In the genomic region with DNA sequence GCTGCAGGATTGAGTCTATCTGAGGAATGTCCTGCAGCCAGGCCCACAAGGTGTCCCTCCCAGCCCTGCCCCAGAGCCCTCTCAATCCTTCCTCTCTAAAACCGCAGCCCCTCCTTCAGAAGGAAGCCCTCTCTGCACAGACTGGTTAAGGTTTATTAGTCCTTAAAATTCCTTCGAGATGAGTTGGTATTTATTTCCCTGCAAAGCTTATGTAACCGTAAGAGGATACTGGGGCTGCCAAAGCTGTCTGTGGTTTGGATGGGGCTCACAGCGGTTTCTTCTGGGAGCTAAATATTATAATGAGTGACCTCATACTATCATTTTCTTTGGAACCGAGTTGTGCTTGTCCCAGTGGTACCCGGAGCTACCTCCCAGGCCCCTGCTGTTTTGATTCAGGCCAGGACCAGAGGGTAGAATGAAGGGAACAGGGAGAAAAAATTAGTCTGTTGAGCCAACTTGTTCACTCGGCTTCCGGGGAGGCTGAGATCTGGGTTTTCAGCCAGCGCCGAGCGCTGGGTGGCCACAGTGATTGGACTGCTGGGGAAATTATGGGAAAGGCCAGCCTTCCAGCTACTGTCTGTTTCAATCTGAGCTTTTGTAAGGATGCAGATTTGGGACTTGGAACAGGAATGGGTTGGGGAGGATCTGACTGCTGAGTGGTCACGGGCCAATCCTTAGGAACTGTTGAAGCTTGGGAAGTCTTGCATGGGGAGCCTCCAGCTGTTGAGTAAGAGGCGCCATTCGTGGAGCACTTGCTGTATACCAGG, we compare ENCODE assay signal across 10 cellular contexts.
DNase-seq lines count a peak whose midpoint lies in the region; TF ChIP-seq lines count a peak whose summit lies in the region.
"Had no signal": no experiment of that assay in that cellular context is flagged by ENCODE, and none has a peak within 500 bp of the region (broad histone marks: within the 10 kb centered on the region; RNA-seq: fewer than 3 reads in every experiment).

No MANE protein-coding gene starts in this region.

- H3K4me1 Mint-ChIP-seq in osteocyte (ENCODE audit: unreplicated experiment) = peaks cover 16% of the 10 kb centered on the region

- peaks cover 24 to 56% (median 42%) of the 10 kb centered on the region in 10 experiments for H3K4me1 ChIP-seq in BLaER1 treated with 17β-estradiol and CSF1 and Interleukin-3, amounts not matched to agents 10 nM and 100 nM
- H3K4me1 ChIP-seq in Peyer's patch = peaks cover 0 to 8% (median 0%) of the 10 kb centered on the region in 4 donors
- peaks cover 11% of the 10 kb centered on the region for H3K4me1 ChIP-seq in fibroblast of lung (ENCODE audit: control insufficient read depth, extremely low read depth, insufficient read depth, low read length)

- peak overlapping the region; percentile 90 for H3K27ac Mint-ChIP-seq in osteocyte (ENCODE audit: unreplicated experiment)

- H3K9ac ChIP-seq in BLaER1 treated with 17β-estradiol and CSF1 and Interleukin-3, amounts not matched to agents 10 nM and 100 nM = no peak overlapping the region
- no peak overlapping the region for H3K9ac ChIP-seq in fibroblast of lung (ENCODE audit: insufficient read depth, low read length)

- no peaks in the 10 kb centered on the region for H3K36me3 Mint-ChIP-seq in osteocyte (ENCODE audit: unreplicated experiment)

- no peaks in the 10 kb centered on the region for H3K36me3 ChIP-seq in BLaER1 treated with 17β-estradiol and CSF1 and Interleukin-3, amounts not matched to agents 10 nM and 100 nM
- H3K36me3 ChIP-seq in Peyer's patch (no peaks in the 10 kb centered on the region), fibroblast of lung (ENCODE audit: control insufficient read depth, insufficient read depth, low read length) (no peaks in the 10 kb centered on the region)

- TF ChIP-seq CTCF in Peyer's patch (IDR thresholded peaks at IDR 0.05) = no peak
- TF ChIP-seq CTCF in fibroblast of lung (conservative IDR thresholded peaks at IDR 0.05 in 1 of 2, IDR thresholded peaks at IDR 0.05 in 1 of 2; ENCODE audit: low read depth in 1 of 2, low read length in 2 of 2) = no peak
- TF ChIP-seq CTCF in osteocyte (IDR thresholded peaks at IDR 0.05) = peak; percentile 19

- no peaks in the 10 kb centered on the region for H3K9me3 ChIP-seq in BLaER1 treated with 17β-estradiol and CSF1 and Interleukin-3, amounts not matched to agents 10 nM and 100 nM (replicated peaks in 1 of 11)
- H3K9me3 ChIP-seq in Peyer's patch (no peaks in the 10 kb centered on the region), fibroblast of lung (ENCODE audit: control insufficient read depth, insufficient read depth, low read depth, low read length) (no peaks in the 10 kb centered on the region)

- no peaks in the 10 kb centered on the region for H3K27me3 ChIP-seq in BLaER1 treated with 17β-estradiol and CSF1 and Interleukin-3, amounts not matched to agents 10 nM and 100 nM
- no peaks in the 10 kb centered on the region for H3K27me3 ChIP-seq in Peyer's patch
- H3K27me3 ChIP-seq in fibroblast of lung (ENCODE audit: control insufficient read depth, insufficient read depth, low read length) = no peaks in the 10 kb centered on the region

- no peaks in the 10 kb centered on the region for H3K79me2 ChIP-seq in fibroblast of lung (ENCODE audit: control insufficient read depth, insufficient read depth, low read length)

- H3K4me3 ChIP-seq in BLaER1 treated with 17β-estradiol and CSF1 and Interleukin-3, amounts not matched to agents 10 nM and 100 nM = no peak overlapping the region
- no peak overlapping the region for H3K4me3 ChIP-seq in Peyer's patch
- peak overlapping the region in 3 of 4 experiments; percentile 8 to 26 (median 20) for H3K4me3 ChIP-seq in fibroblast of lung (replicated peaks in 1 of 4; ENCODE audit: control extremely low read depth in 1 of 4, insufficient read depth in 1 of 4, low read depth in 3 of 4, low read length in 4 of 4)

- no peaks in the 10 kb centered on the region for H4K20me1 ChIP-seq in BLaER1 treated with 17β-estradiol and CSF1 and Interleukin-3, amounts not matched to agents 10 nM and 100 nM
- H4K20me1 ChIP-seq in fibroblast of lung (ENCODE audit: control insufficient read depth, extremely low read depth, insufficient read depth, low read length) = no peaks in the 10 kb centered on the region

- H2AFZ ChIP-seq in fibroblast of lung (ENCODE audit: low read length) = no peak overlapping the region

- peaks cover 8% of the 10 kb centered on the region for H3K27me3 Mint-ChIP-seq in osteocyte (ENCODE audit: unreplicated experiment)

- no peaks in the 10 kb centered on the region for H3K9me3 Mint-ChIP-seq in osteocyte (ENCODE audit: unreplicated experiment)
- H3K9me3 Mint-ChIP-seq: neural crest cell had no signal

- peak overlapping the region; percentile 38 for H3K4me3 Mint-ChIP-seq in osteocyte (ENCODE audit: unreplicated experiment)
- H3K4me3 Mint-ChIP-seq: neural crest cell had no signal

- peak overlapping the region in 2 of 11 experiments; percentile 3 to 28; a peak in 1 of 22 replicates for H3K27ac ChIP-seq in BLaER1 treated with 17β-estradiol and CSF1 and Interleukin-3, amounts not matched to agents 10 nM and 100 nM
- peak overlapping the region in 3 of 4 donors; percentile 40 to 76 (median 65) for H3K27ac ChIP-seq in Peyer's patch
- peak overlapping the region; percentile 70 for H3K27ac ChIP-seq in fibroblast of lung (ENCODE audit: insufficient read depth, low read length)

- TF ChIP-seq POLR2A in Peyer's patch (IDR thresholded peaks at IDR 0.05) = no peak

- H3K4me2 ChIP-seq in BLaER1 treated with 17β-estradiol and CSF1 and Interleukin-3, amounts not matched to agents 10 nM and 100 nM = peak overlapping the region; percentile 30 to 70 (median 59)
- peak overlapping the region; percentile 64 for H3K4me2 ChIP-seq in fibroblast of lung (ENCODE audit: extremely low read depth, insufficient read depth, low read length)

- peak in 1 of 3 donors; percentile 55 for DNase-seq in Peyer's patch
- DNase-seq in fibroblast of lung (ENCODE audit: low read depth in 2 of 2) = peak; percentile 98 to 99
- peak; percentile 86 for DNase-seq in osteocyte (ENCODE audit: extremely low spot score, unreplicated experiment)
- no peak for DNase-seq in KBM-7
- no peak for DNase-seq in NCI-H1436 treated with DMSO at 0.1 percent for 48 hours (lab: John Stamatoyannopoulos, UW)
- DNase-seq in NCI-H510A (lab: John Stamatoyannopoulos, UW) = no peak
- no peak for DNase-seq in AML-193 (lab: John Stamatoyannopoulos, UW)
- DNase-seq: activated T-cell treated with anti-CD3 and anti-CD28 coated beads for 4 hours had no signal

- in situ Hi-C loops in KBM-7 (cut with MboI; ENCODE audit: low pct_unique_long_range_greater_than_20kb, low sequenced_read_pairs) = no loop called here

Comparison
In these comparisons a context has a peak if more than half of its experiments do, and no peak if none do; other contexts are left out.
1. H3K4me3 ChIP-seq: peak in fibroblast of lung (3 of 4); none in BLaER1 treated with 17β-estradiol and CSF1 and Interleukin-3, amounts not matched to agents 10 nM and 100 nM (0 of 10) and Peyer's patch (0 of 4).
2. DNase-seq: peak in fibroblast of lung (2 of 2) and osteocyte (single experiment); none in KBM-7 (single experiment), NCI-H1436 treated with DMSO at 0.1 percent for 48 hours (single experiment), NCI-H510A (single experiment) and AML-193 (0 of 2).